33 cellular contexts compared by ENCODE assay signal in genomic region chr10:124282326-124282725, GRCh38.
"Had no signal": no experiment of that assay in that cellular context is flagged by ENCODE, and none has a peak within 500 bp of the region (broad histone marks: within the 10 kb centered on the region; RNA-seq: fewer than 3 reads in every experiment).

No MANE protein-coding gene starts in this region.

- H3K27ac ChIP-seq: ascending aorta, cardiac muscle cell, VCaP had no signal

- DNase-seq: activated B cell treated with CpG ODN at 0.5 μM for 24 hours; activated CD4-positive, alpha-beta memory T cell treated with anti-CD3 and anti-CD28 coated beads for 36 hours; activated CD4-positive, alpha-beta T cell treated with anti-CD3 and anti-CD28 coated beads for 4 hours; activated CD4-positive, alpha-beta T cell treated with anti-CD3 and anti-CD28 coated beads, Interleukin-2, amount 50 U/mL, for 1 hour; activated CD4-positive, CD25-positive, alpha-beta regulatory T cell treated with anti-CD3 and anti-CD28 coated beads, Interleukin-2, amount 50 U/mL, for 72 hours; activated CD8-positive, alpha-beta memory T cell treated with anti-CD3 and anti-CD28 coated beads, Interleukin-2, amount 50 U/mL, for 4 hours; activated naive CD4-positive, alpha-beta T cell; activated naive CD4-positive, alpha-beta T cell treated with anti-CD3 and anti-CD28 coated beads, Interleukin-2, amount 50 U/mL, for 16 hours; activated naive CD8-positive, alpha-beta T cell treated with anti-CD3 and anti-CD28 coated beads for 36 hours; activated T-cell treated with anti-CD3 and anti-CD28 coated beads for 4 hours; activated T-cell treated with anti-CD3 and anti-CD28 coated beads, Interleukin-2, amount 50 U/mL, for 4 hours; amniotic stem cell; Karpas-422; NCI-H1105; NCI-H1417 treated with DMSO at 0.1 percent for 48 hours; NCI-H187 treated with DMSO at 0.1 percent for 48 hours; NCI-H2081; NCI-H226; NCI-H446 treated with DMSO at 0.1 percent for 48 hours; NCI-H524; NCI-H69; NCI-H82; SIG-M5; T-cell; T-helper 2 cell; T-helper 9 cell had no signal

- H3K9me3 Mint-ChIP-seq: activated CD4-positive, alpha-beta memory T cell treated with anti-CD3 and anti-CD28 coated beads for 36 hours; activated naive CD8-positive, alpha-beta T cell treated with anti-CD3 and anti-CD28 coated beads for 36 hours; activated T-cell treated with anti-CD3 and anti-CD28 coated beads, Interleukin-2, amount 50 U/mL, for 4 hours; activated T-helper 1 cell treated with anti-CD3 and anti-CD28 coated beads, Interleukin-12 subunit alpha, Interleukin-12 subunit beta, Interleukin-2, Interleukin-4 antibody, amounts not matched to agents 30 ng/mL and 10 ng/mL and 1 ng/mL, durations not matched to agents 14 hours and 24 hours and 36 hours; central memory CD8-positive, alpha-beta T cell; T-cell had no signal

- H3K4me1 Mint-ChIP-seq: activated naive CD8-positive, alpha-beta T cell treated with anti-CD3 and anti-CD28 coated beads for 36 hours; central memory CD8-positive, alpha-beta T cell; T-cell had no signal

- H3K4me3 ChIP-seq: ascending aorta, cardiac muscle cell had no signal

- H3K27me3 Mint-ChIP-seq: activated CD4-positive, alpha-beta memory T cell treated with anti-CD3 and anti-CD28 coated beads for 36 hours; activated naive CD8-positive, alpha-beta T cell treated with anti-CD3 and anti-CD28 coated beads for 36 hours had no signal

- H3K27me3 ChIP-seq: ascending aorta, cardiac muscle cell had no signal

- H3K36me3 Mint-ChIP-seq: activated CD4-positive, alpha-beta memory T cell treated with anti-CD3 and anti-CD28 coated beads for 36 hours; activated naive CD8-positive, alpha-beta T cell treated with anti-CD3 and anti-CD28 coated beads for 36 hours; T-cell had no signal

- H3K9me3 ChIP-seq: ascending aorta had no signal

- H3K36me3 ChIP-seq: ascending aorta, cardiac muscle cell had no signal

- H3K27ac Mint-ChIP-seq: activated B cell treated with CpG ODN at 0.5 μM for 24 hours; activated CD4-positive, alpha-beta memory T cell treated with anti-CD3 and anti-CD28 coated beads for 36 hours; activated naive CD8-positive, alpha-beta T cell treated with anti-CD3 and anti-CD28 coated beads for 36 hours; activated T-helper 1 cell treated with anti-CD3 and anti-CD28 coated beads, Interleukin-12 subunit alpha, Interleukin-12 subunit beta, Interleukin-2, Interleukin-4 antibody, amounts not matched to agents 30 ng/mL and 10 ng/mL and 1 ng/mL, durations not matched to agents 14 hours and 24 hours and 36 hours; T-cell had no signal

- H3K4me3 Mint-ChIP-seq: activated B cell treated with CpG ODN at 0.5 μM for 24 hours; activated CD4-positive, alpha-beta memory T cell treated with anti-CD3 and anti-CD28 coated beads for 36 hours; activated naive CD8-positive, alpha-beta T cell treated with anti-CD3 and anti-CD28 coated beads for 36 hours; activated T-cell treated with anti-CD3 and anti-CD28 coated beads, Interleukin-2, amount 50 U/mL, for 4 hours; activated T-helper 1 cell treated with anti-CD3 and anti-CD28 coated beads, Interleukin-12 subunit alpha, Interleukin-12 subunit beta, Interleukin-2, Interleukin-4 antibody, amounts not matched to agents 30 ng/mL and 10 ng/mL and 1 ng/mL, durations not matched to agents 14 hours and 24 hours and 36 hours; central memory CD8-positive, alpha-beta T cell; T-cell had no signal

- ATAC-seq: activated T-cell treated with anti-CD3 and anti-CD28 coated beads, Interleukin-2, amount 50 U/mL, for 4 hours; Panc1; SK-N-SH treated with all-trans-retinoic acid at 6 μM for 48 hours; T-cell had no signal
